In genomic region chr14:89458713-89459112, GRCh38 we compare ENCODE assay signal across 19 cellular contexts. TPM values are rescaled to one million over a fixed set of nuclear protein-coding genes. Genes with fewer than 3 reads are reported as not detected.
DNase-seq lines count a peak whose midpoint lies in the region; ATAC-seq, FAIRE-seq and TF ChIP-seq lines count a peak whose summit lies in the region.
"Had no signal": no experiment of that assay in that cellular context is flagged by ENCODE, and none has a peak within 500 bp of the region (broad histone marks: within the 10 kb centered on the region; RNA-seq: fewer than 3 reads in every experiment).

No MANE protein-coding gene starts in this region.

- H3K4me2 ChIP-seq in BLaER1: no peak overlapping the region
- peak overlapping the region; percentile 61 for H3K4me2 ChIP-seq in GM23338

- peaks cover 45% of the 10 kb centered on the region for H3K79me2 ChIP-seq in GM23338 (replicated peaks; ENCODE audit: insufficient read depth)

- H3K27me3 Mint-ChIP-seq in GM23338 (ENCODE audit: insufficient read depth, low read depth, poor library complexity) (peaks cover 4% of the 10 kb centered on the region), endodermal cell (ENCODE audit: insufficient read depth) (no peaks in the 10 kb centered on the region), natural killer cell (ENCODE audit: low read depth in 2 of 2) (no peaks in the 10 kb centered on the region)
- H3K27me3 Mint-ChIP-seq: activated CD4-positive, alpha-beta T cell treated with anti-CD3 and anti-CD28 coated beads, Interleukin-2, amount 10 ng/mL, durations not matched to agents 7 days and 5 days; activated naive CD8-positive, alpha-beta T cell treated with anti-CD3 and anti-CD28 coated beads, Interleukin-2, amount 50 U/mL, for 24 hours; naive B cell had no signal

- H3K4me1 Mint-ChIP-seq in GM23338: peaks cover 45% of the 10 kb centered on the region
- peaks cover 47% of the 10 kb centered on the region for H3K4me1 Mint-ChIP-seq in endodermal cell
- H3K4me1 Mint-ChIP-seq in natural killer cell: peaks cover 36 to 56% of the 10 kb centered on the region in 2 donors

- H3K9me3 ChIP-seq in BLaER1 (no peaks in the 10 kb centered on the region), endodermal cell (ENCODE audit: control insufficient read depth, low read length) (no peaks in the 10 kb centered on the region), vagina (no peaks in the 10 kb centered on the region)
- H3K9me3 ChIP-seq: esophagus muscularis mucosa, gastroesophageal sphincter had no signal

- no peak overlapping the region for H3K4me3 Mint-ChIP-seq in GM23338
- no peak overlapping the region for H3K4me3 Mint-ChIP-seq in endodermal cell
- no peak overlapping the region for H3K4me3 Mint-ChIP-seq in natural killer cell
- H3K4me3 Mint-ChIP-seq: activated CD4-positive, alpha-beta T cell treated with anti-CD3 and anti-CD28 coated beads, Interleukin-2, amount 10 ng/mL, durations not matched to agents 7 days and 5 days; activated naive CD8-positive, alpha-beta T cell treated with anti-CD3 and anti-CD28 coated beads, Interleukin-2, amount 50 U/mL, for 24 hours; T-helper 1 cell treated with Interleukin-12 subunit alpha and Interleukin-12 subunit beta and Interleukin-4 antibody, amounts not matched to agents 30 μg/mL and 1 μg/mL, for 36 hours had no signal

- peak overlapping the region; percentile 9; the same call in 1 of the 2 replicates for H3K27ac ChIP-seq in BLaER1
- H3K27ac ChIP-seq in GM23338 (ENCODE audit: low read depth): no peak overlapping the region
- H3K27ac ChIP-seq in endodermal cell (ENCODE audit: low read depth, low read length): no peak overlapping the region
- no peak overlapping the region for H3K27ac ChIP-seq in foreskin keratinocyte
- no peak overlapping the region for H3K27ac ChIP-seq in vagina
- H3K27ac ChIP-seq: esophagus muscularis mucosa, gastroesophageal sphincter had no signal

- H3K9ac ChIP-seq in BLaER1 (no peak overlapping the region), endodermal cell (ENCODE audit: extremely low read depth, low read length, poor library complexity, severe bottlenecking) (no peak overlapping the region)

- H2AFZ ChIP-seq in GM23338: no peak overlapping the region

- 77 to 86% methylated on average over 1 to 4 of the region's 4 CpGs for WGBS in endodermal cell (ENCODE audit: insufficient coverage in 1 of 2, insufficient read length in 1 of 2), 2 experiments

- H3K36me3 ChIP-seq in BLaER1 (peaks cover 28% of the 10 kb centered on the region), GM23338 (ENCODE audit: insufficient read depth) (no peaks in the 10 kb centered on the region), endodermal cell (ENCODE audit: control insufficient read depth, insufficient read depth, low read length) (no peaks in the 10 kb centered on the region), vagina (no peaks in the 10 kb centered on the region)
- H3K36me3 ChIP-seq: esophagus muscularis mucosa, gastroesophageal sphincter had no signal

- H3K27ac Mint-ChIP-seq in GM23338 (peak overlapping the region; percentile 30), endodermal cell (peak overlapping the region; percentile 2), natural killer cell (peak overlapping the region; percentile 6 to 14)
- H3K27ac Mint-ChIP-seq: activated CD4-positive, alpha-beta T cell treated with anti-CD3 and anti-CD28 coated beads, Interleukin-2, amount 10 ng/mL, durations not matched to agents 7 days and 5 days; activated naive CD8-positive, alpha-beta T cell treated with anti-CD3 and anti-CD28 coated beads, Interleukin-2, amount 50 U/mL, for 24 hours; T-helper 1 cell treated with Interleukin-12 subunit alpha and Interleukin-12 subunit beta and Interleukin-4 antibody, amounts not matched to agents 30 μg/mL and 1 μg/mL, for 36 hours had no signal

- H4K20me1 ChIP-seq in BLaER1 (no peaks in the 10 kb centered on the region), GM23338 (replicated peaks; ENCODE audit: insufficient read depth) (no peaks in the 10 kb centered on the region)

- H3K9me2 ChIP-seq in GM23338 (ENCODE audit: insufficient read depth): no peaks in the 10 kb centered on the region

- H3K4me1 ChIP-seq in BLaER1: peaks cover 19% of the 10 kb centered on the region
- peaks cover 47% of the 10 kb centered on the region for H3K4me1 ChIP-seq in GM23338 (ENCODE audit: insufficient read depth)
- H3K4me1 ChIP-seq in endodermal cell (ENCODE audit: control insufficient read depth, insufficient read depth, low read length): no peaks in the 10 kb centered on the region
- no peaks in the 10 kb centered on the region for H3K4me1 ChIP-seq in foreskin keratinocyte
- H3K4me1 ChIP-seq in vagina: no peaks in the 10 kb centered on the region
- H3K4me1 ChIP-seq: esophagus muscularis mucosa, gastroesophageal sphincter had no signal

- in situ Hi-C loops in GM13976 (cut with MboI; ENCODE audit: low sequenced_read_pairs, unreplicated experiment): no loop called here

- H3K36me3 Mint-ChIP-seq in GM23338 (ENCODE audit: low read depth): peaks cover 5% of the 10 kb centered on the region; the same call in 2 of the 3 replicates
- H3K36me3 Mint-ChIP-seq in endodermal cell (ENCODE audit: low read depth): no peaks in the 10 kb centered on the region
- no peaks in the 10 kb centered on the region for H3K36me3 Mint-ChIP-seq in natural killer cell
- H3K36me3 Mint-ChIP-seq: naive B cell had no signal

- intact Hi-C loops in natural killer cell (cut with micrococcal nuclease) (no loop called here), vagina (cut with DNase I) (no loop called here)

- TF ChIP-seq POLR2A in H54 (IDR thresholded peaks at IDR 0.05; ENCODE audit: low read depth, low read length) (no peak), vagina (IDR thresholded peaks at IDR 0.05) (no peak)

- TF ChIP-seq CTCF in GM23338 (conservative IDR thresholded peaks at IDR 0.05; ENCODE audit: low read depth in 2 of 2) (no peak), endodermal cell (conservative IDR thresholded peaks at IDR 0.05) (no peak), natural killer cell (IDR thresholded peaks at IDR 0.05) (no peak), GM13976 (IDR thresholded peaks at IDR 0.05; ENCODE audit: borderline replicate concordance, control extremely low read depth, extremely low read depth, insufficient read depth, missing control alignments) (no peak), foreskin keratinocyte (conservative IDR thresholded peaks at IDR 0.05) (no peak), vagina (IDR thresholded peaks at IDR 0.05) (no peak)

- no peak for ATAC-seq in GM23338
- ATAC-seq in natural killer cell: no peak
- no peak for ATAC-seq in foreskin keratinocyte
- ATAC-seq: activated naive CD8-positive, alpha-beta T cell treated with anti-CD3 and anti-CD28 coated beads, Interleukin-2, amount 50 U/mL, for 24 hours; gastroesophageal sphincter; sciatic nerve had no signal

- H3K4me3 ChIP-seq in BLaER1: no peak overlapping the region
- no peak overlapping the region for H3K4me3 ChIP-seq in GM23338
- H3K4me3 ChIP-seq in endodermal cell (ENCODE audit: low read length): no peak overlapping the region
- no peak overlapping the region for H3K4me3 ChIP-seq in vagina
- H3K4me3 ChIP-seq: esophagus muscularis mucosa, gastroesophageal sphincter had no signal

- H3K9me3 Mint-ChIP-seq in GM23338 (no peaks in the 10 kb centered on the region), endodermal cell (no peaks in the 10 kb centered on the region), natural killer cell (no peaks in the 10 kb centered on the region)
- H3K9me3 Mint-ChIP-seq: activated CD4-positive, alpha-beta T cell treated with anti-CD3 and anti-CD28 coated beads, Interleukin-2, amount 10 ng/mL, durations not matched to agents 7 days and 5 days; activated naive CD8-positive, alpha-beta T cell treated with anti-CD3 and anti-CD28 coated beads, Interleukin-2, amount 50 U/mL, for 24 hours; naive B cell; T-helper 1 cell treated with Interleukin-12 subunit alpha and Interleukin-12 subunit beta and Interleukin-4 antibody, amounts not matched to agents 30 μg/mL and 1 μg/mL, for 36 hours had no signal

- DNase-seq in GM23338 (ENCODE audit: low spot score) (no peak), endodermal cell (no peak), natural killer cell (no peak), H54 (ENCODE audit: insufficient read length, low spot score) (no peak), GM13976 (ENCODE audit: low spot score) (no peak), foreskin keratinocyte (no peak), vagina (ENCODE audit: extremely low spot score in 2 of 2) (no peak)
- DNase-seq: activated CD4-positive, alpha-beta T cell treated with anti-CD3 and anti-CD28 coated beads, Interleukin-2, amount 10 ng/mL, durations not matched to agents 7 days and 5 days; activated effector memory CD4-positive, alpha-beta T cell treated with Interleukin-2 at 50 U/mL for 16 hours; activated naive CD8-positive, alpha-beta T cell treated with anti-CD3 and anti-CD28 coated beads, Interleukin-2, amount 50 U/mL, for 24 hours; effector memory CD4-positive, alpha-beta T cell; naive B cell; NCI-H1105; NCI-H2029 treated with DMSO at 0.1 percent for 48 hours had no signal

- H3F3A ChIP-seq in GM23338 (replicated peaks; ENCODE audit: low read depth): peaks cover 5% of the 10 kb centered on the region; the same call in 1 of the 2 replicates

- H3K27me3 ChIP-seq in BLaER1: no peaks in the 10 kb centered on the region
- no peaks in the 10 kb centered on the region for H3K27me3 ChIP-seq in GM23338 (ENCODE audit: insufficient read depth)
- no peaks in the 10 kb centered on the region for H3K27me3 ChIP-seq in endodermal cell (ENCODE audit: control insufficient read depth, insufficient read depth, low read length, poor library complexity, severe bottlenecking)
- no peaks in the 10 kb centered on the region for H3K27me3 ChIP-seq in foreskin keratinocyte
- H3K27me3 ChIP-seq in vagina: no peaks in the 10 kb centered on the region
- H3K27me3 ChIP-seq: esophagus muscularis mucosa, gastroesophageal sphincter had no signal

- no peak for FAIRE-seq in H54 (lab: Jason Lieb, UNC)

TF ChIP-seq in GM23338, 12 proteins besides CTCF, POLR2A, EP300 and RAD21 (continues in another document):
- TF ChIP-seq ZNF114 (CRISPR knock-in tag; IDR thresholded peaks at IDR 0.05): no peak

RNA-seq across cellular contexts. Expression of gene FOXN3, which starts 41.7 kb away (rescaled TPM):
- total RNA-seq in GM23338 (2014; rRNA removed; shearing (Covaris generic)): 149 and 167 TPM in 2 replicates
- polyA plus RNA-seq in GM23338 (2016; fragmentation: Nextera tagmentation; extraction: Ambion mirVana) (88.3 and 98.9 TPM in 2 replicates), foreskin keratinocyte (3.1 TPM in 2 replicates)
- total RNA-seq in endodermal cell (10 to 100 TPM; 61.2 to 84.1 TPM), natural killer cell (100 to 1,000 TPM; 209 to 216 (median 209) TPM), foreskin keratinocyte (14.5 and 20.1 TPM in 2 replicates), vagina (111 TPM)
- 44.3 TPM for polyA plus RNA-seq in endodermal cell (2013, experiment 1 of 2)
- polyA plus RNA-seq in endodermal cell (2013, experiment 2 of 2): 37.3 TPM
